ENCODE assay signal across 8 cellular contexts in genomic region chr1:40037254-40037653, GRCh38. TPM values are rescaled to one million over a fixed set of nuclear protein-coding genes. Genes with fewer than 3 reads are reported as not detected.
A peak's percentile ranks its signal among the peaks of the same experiment; 100 is the strongest.
DNase-seq lines count a peak whose midpoint lies in the region; TF ChIP-seq lines count a peak whose summit lies in the region.
"Not testable (repeated sequence)": the region's sequence is repeated elsewhere in the genome, so short reads cannot be mapped to it uniquely, and the experiment has no call there.

No MANE protein-coding gene starts in this region.

- H3K14ac ChIP-seq in mesenchymal stem cell (ENCODE audit: low read length in 2 of 2): not testable (repeated sequence)

- H2BK5ac ChIP-seq in mesenchymal stem cell (ENCODE audit: low read depth, low read length, poor library complexity, severe bottlenecking): not testable (repeated sequence)

- WGBS in mesenchymal stem cell: 96% methylated on average over 8 of the region's 8 CpGs

- H4K91ac ChIP-seq in mesenchymal stem cell (ENCODE audit: low read length): not testable (repeated sequence)

- H3K4me1 ChIP-seq in Loucy (ENCODE audit: insufficient read depth, low read length, poor library complexity, severe bottlenecking) (peaks cover 48% of the 10 kb centered on the region), fibroblast of lung (ENCODE audit: control insufficient read depth, extremely low read depth, insufficient read depth, low read length) (peaks cover 23% of the 10 kb centered on the region), parathyroid adenoma (peaks cover 15% of the 10 kb centered on the region), stomach smooth muscle (ENCODE audit: control insufficient read depth, insufficient read depth, low read length) (peaks cover 30% of the 10 kb centered on the region)
- not testable (repeated sequence) for H3K4me1 ChIP-seq in mesenchymal stem cell (ENCODE audit: control insufficient read depth, insufficient read depth, low read depth, low read length)

- H3K9me3 ChIP-seq in Loucy (ENCODE audit: insufficient read depth, low read depth, low read length); fibroblast of lung (ENCODE audit: control insufficient read depth, insufficient read depth, low read depth, low read length); mesenchymal stem cell (ENCODE audit: control insufficient read depth, low read length); parathyroid adenoma (ENCODE audit: control insufficient read depth, low read length); stomach smooth muscle (ENCODE audit: control insufficient read depth in 2 of 2, low read length in 2 of 2): not testable (repeated sequence)

- H3K36me3 ChIP-seq in Loucy (ENCODE audit: insufficient read depth, low read length); brain microvascular endothelial cell (replicated peaks); fibroblast of lung (ENCODE audit: control insufficient read depth, insufficient read depth, low read length); mesenchymal stem cell (ENCODE audit: control insufficient read depth in 1 of 2, insufficient read depth in 2 of 2, low read depth in 1 of 2, low read length in 2 of 2); parathyroid adenoma (ENCODE audit: control insufficient read depth, insufficient read depth, low read length); stomach smooth muscle (ENCODE audit: control insufficient read depth in 2 of 2, insufficient read depth in 2 of 2, low read length in 2 of 2): not testable (repeated sequence)

- peaks cover 45% of the 10 kb centered on the region for H3K4me1 Mint-ChIP-seq in activated CD4-positive, alpha-beta memory T cell treated with anti-CD3 and anti-CD28 coated beads, Interleukin-2, amount 10 ng/mL, durations not matched to agents 7 days and 5 days

- not testable (repeated sequence) for H3K79me1 ChIP-seq in mesenchymal stem cell (replicated peaks; ENCODE audit: low read length, poor library complexity, severe bottlenecking)

- not testable (repeated sequence) for DNase-seq in activated CD4-positive, alpha-beta memory T cell treated with anti-CD3 and anti-CD28 coated beads, Interleukin-2, amount 10 ng/mL, durations not matched to agents 7 days and 5 days; brain microvascular endothelial cell; fibroblast of lung (ENCODE audit: low read depth in 2 of 2); mesenchymal stem cell

- H3K27me3 ChIP-seq in Loucy (ENCODE audit: insufficient read depth, low read length, poor library complexity, severe bottlenecking); brain microvascular endothelial cell (replicated peaks); fibroblast of lung (ENCODE audit: control insufficient read depth, insufficient read depth, low read length); mesenchymal stem cell (ENCODE audit: control insufficient read depth in 1 of 2, insufficient read depth in 1 of 2, low read length in 2 of 2); parathyroid adenoma (ENCODE audit: control insufficient read depth, insufficient read depth, low read length); stomach smooth muscle (ENCODE audit: control insufficient read depth in 1 of 2, insufficient read depth in 2 of 2, low read length in 2 of 2): not testable (repeated sequence)

- not testable (repeated sequence) for H3K9me3 Mint-ChIP-seq in activated CD4-positive, alpha-beta memory T cell treated with anti-CD3 and anti-CD28 coated beads, Interleukin-2, amount 10 ng/mL, durations not matched to agents 7 days and 5 days

- not testable (repeated sequence) for H2BK120ac ChIP-seq in mesenchymal stem cell (ENCODE audit: low read depth, low read length)

- POLR2A ChIA-PET in activated CD4-positive, alpha-beta memory T cell treated with anti-CD3 and anti-CD28 coated beads, Interleukin-2, amount 10 ng/mL, durations not matched to agents 7 days and 5 days (lab: Charles Lee): not testable (repeated sequence)

- H2AFZ ChIP-seq in Loucy (ENCODE audit: low read length); fibroblast of lung (ENCODE audit: low read length); mesenchymal stem cell (ENCODE audit: low read depth, low read length); parathyroid adenoma: not testable (repeated sequence)

- H3K27ac ChIP-seq in C4-2B: peak overlapping the region; percentile 12; the same call in 1 of the 2 replicates
- peak overlapping the region; percentile 55 for H3K27ac ChIP-seq in brain microvascular endothelial cell
- H3K27ac ChIP-seq in fibroblast of lung (ENCODE audit: insufficient read depth, low read length); mesenchymal stem cell (ENCODE audit: low read length, poor library complexity, severe bottlenecking): not testable (repeated sequence)
- H3K27ac ChIP-seq in parathyroid adenoma: peak overlapping the region; percentile 83
- H3K27ac ChIP-seq in stomach smooth muscle (ENCODE audit: low read length): peak overlapping the region; percentile 61

- not testable (repeated sequence) for H4K8ac ChIP-seq in mesenchymal stem cell (ENCODE audit: low read length)

- H3K9ac ChIP-seq in Loucy (ENCODE audit: low read depth, low read length, poor library complexity, severe bottlenecking) (peak overlapping the region; percentile 7), mesenchymal stem cell (ENCODE audit: low read length) (peak overlapping the region; percentile 51), stomach smooth muscle (ENCODE audit: low read length in 2 of 2) (peak overlapping the region in 1 of 2 donors; percentile 47)
- not testable (repeated sequence) for H3K9ac ChIP-seq in fibroblast of lung (ENCODE audit: insufficient read depth, low read length); parathyroid adenoma

- H3F3A ChIP-seq in Loucy (ENCODE audit: low read depth): peaks cover 13% of the 10 kb centered on the region

- H3K4ac ChIP-seq in mesenchymal stem cell (ENCODE audit: low read depth in 1 of 2, low read length in 2 of 2): not testable (repeated sequence)

- H2BK12ac ChIP-seq in mesenchymal stem cell (ENCODE audit: low read length in 2 of 2): not testable (repeated sequence)

- H3K27ac Mint-ChIP-seq in activated CD4-positive, alpha-beta memory T cell treated with anti-CD3 and anti-CD28 coated beads, Interleukin-2, amount 10 ng/mL, durations not matched to agents 7 days and 5 days: peak overlapping the region; percentile 2

- not testable (repeated sequence) for H2BK15ac ChIP-seq in mesenchymal stem cell (ENCODE audit: low read depth, poor library complexity, severe bottlenecking)

- CTCF ChIA-PET in activated CD4-positive, alpha-beta memory T cell treated with anti-CD3 and anti-CD28 coated beads, Interleukin-2, amount 10 ng/mL, durations not matched to agents 7 days and 5 days (lab: Charles Lee): interaction anchor here (1.3 to 1.6 kb wide), 2 partner anchors 9 to 117 kb away, joined by 3 read pairs; no protein-coding TSS in a partner anchor

- H3K27me3 Mint-ChIP-seq in activated CD4-positive, alpha-beta memory T cell treated with anti-CD3 and anti-CD28 coated beads, Interleukin-2, amount 10 ng/mL, durations not matched to agents 7 days and 5 days: not testable (repeated sequence)

- not testable (repeated sequence) for TF ChIP-seq CTCF in C4-2B (conservative IDR thresholded peaks at IDR 0.05); Loucy (conservative IDR thresholded peaks at IDR 0.05; ENCODE audit: low read length); brain microvascular endothelial cell (IDR thresholded peaks at IDR 0.05; ENCODE audit: low read depth, low read length, missing control alignments); fibroblast of lung (conservative IDR thresholded peaks at IDR 0.05 in 1 of 2, IDR thresholded peaks at IDR 0.05 in 1 of 2; ENCODE audit: low read depth in 1 of 2, low read length in 2 of 2); parathyroid adenoma (IDR thresholded peaks at IDR 0.05)

- H3K23ac ChIP-seq in mesenchymal stem cell (ENCODE audit: low read length in 2 of 2): not testable (repeated sequence)

- in situ Hi-C loops in brain microvascular endothelial cell (cut with HindIII; ENCODE audit: low pct_ligation_motif_present, low sequenced_read_pairs): not testable (repeated sequence)

- H3K9me2 ChIP-seq in Loucy (replicated peaks; ENCODE audit: low read depth, low read length): not testable (repeated sequence)

- not testable (repeated sequence) for H3K4me3 Mint-ChIP-seq in activated CD4-positive, alpha-beta memory T cell treated with anti-CD3 and anti-CD28 coated beads, Interleukin-2, amount 10 ng/mL, durations not matched to agents 7 days and 5 days

- H3K4me2 ChIP-seq in Loucy (ENCODE audit: low read depth, low read length, poor library complexity, severe bottlenecking); mesenchymal stem cell (ENCODE audit: low read length, poor library complexity, severe bottlenecking); parathyroid adenoma (ENCODE audit: low read length): not testable (repeated sequence)
- peak overlapping the region; percentile 32 for H3K4me2 ChIP-seq in fibroblast of lung (ENCODE audit: extremely low read depth, insufficient read depth, low read length)

- not testable (repeated sequence) for H3K18ac ChIP-seq in mesenchymal stem cell (ENCODE audit: low read depth in 1 of 2, low read length in 2 of 2)

- peaks cover 30% of the 10 kb centered on the region for H3K36me3 Mint-ChIP-seq in activated CD4-positive, alpha-beta memory T cell treated with anti-CD3 and anti-CD28 coated beads, Interleukin-2, amount 10 ng/mL, durations not matched to agents 7 days and 5 days (ENCODE audit: low read depth)

- H3K79me2 ChIP-seq in Loucy (ENCODE audit: insufficient read depth, low read length) (peaks cover 17% of the 10 kb centered on the region), fibroblast of lung (ENCODE audit: control insufficient read depth, insufficient read depth, low read length) (peaks cover 17% of the 10 kb centered on the region), parathyroid adenoma (peaks cover 10% of the 10 kb centered on the region)

- not testable (repeated sequence) for H3K4me3 ChIP-seq in Loucy (ENCODE audit: low read length, poor library complexity, severe bottlenecking); brain microvascular endothelial cell (ENCODE audit: low read depth, low read length); fibroblast of lung (replicated peaks in 1 of 4; ENCODE audit: control extremely low read depth in 1 of 4, insufficient read depth in 1 of 4, low read depth in 3 of 4, low read length in 4 of 4); mesenchymal stem cell (ENCODE audit: insufficient read depth in 1 of 2, low read depth in 1 of 2, low read length in 2 of 2); parathyroid adenoma (ENCODE audit: low read depth, low read length); stomach smooth muscle (ENCODE audit: low read length in 2 of 2)

- not testable (repeated sequence) for H2AK5ac ChIP-seq in mesenchymal stem cell (ENCODE audit: low read length, severe bottlenecking)

- peaks cover 16% of the 10 kb centered on the region for H4K20me1 ChIP-seq in Loucy (ENCODE audit: insufficient read depth, low read length, poor library complexity, severe bottlenecking)
- H4K20me1 ChIP-seq in fibroblast of lung (ENCODE audit: control insufficient read depth, extremely low read depth, insufficient read depth, low read length): not testable (repeated sequence)

RNA-seq across cellular contexts. Expression of gene CAP1, which starts 3.3 kb away (rescaled TPM):
- 100 to 1,000 TPM; 890 to 908 TPM for total RNA-seq in activated CD4-positive, alpha-beta memory T cell treated with anti-CD3 and anti-CD28 coated beads, Interleukin-2, amount 10 ng/mL, durations not matched to agents 7 days and 5 days
- 270 and 352 TPM in 2 replicates for total RNA-seq in fibroblast of lung
- 744 and 836 TPM in 2 replicates for polyA plus RNA-seq in fibroblast of lung
- polyA plus RNA-seq in fibroblast of lung (2012): 489 and 534 TPM in 2 replicates
- 121 and 134 TPM in 2 replicates for polyA minus RNA-seq in fibroblast of lung (ENCODE audit: low replicate concordance)
- 483 TPM for polyA plus RNA-seq in mesenchymal stem cell (2013, experiment 1 of 2)
- polyA plus RNA-seq in mesenchymal stem cell (2013, experiment 2 of 2): 482 TPM

RNA-seq across cellular contexts. Expression of gene PPT1, which starts 59.8 kb away (rescaled TPM):
- total RNA-seq in activated CD4-positive, alpha-beta memory T cell treated with anti-CD3 and anti-CD28 coated beads, Interleukin-2, amount 10 ng/mL, durations not matched to agents 7 days and 5 days: 10 to 100 TPM; 76.9 to 83.4 TPM
- 39.8 and 41.0 TPM in 2 replicates for total RNA-seq in fibroblast of lung
- polyA plus RNA-seq in fibroblast of lung: 70.0 and 81.1 TPM in 2 replicates
- 62.4 and 66.0 TPM in 2 replicates for polyA plus RNA-seq in fibroblast of lung (2012)
- polyA minus RNA-seq in fibroblast of lung (ENCODE audit: low replicate concordance): 42.8 and 65.2 TPM in 2 replicates
- 104 TPM for polyA plus RNA-seq in mesenchymal stem cell (2013, experiment 1 of 2)
- 107 TPM for polyA plus RNA-seq in mesenchymal stem cell (2013, experiment 2 of 2)
